In genomic region chr11:27718853-27719574, GRCh38 we compare ENCODE assay signal across 8 cellular contexts. TPM values are rescaled to one million over a fixed set of nuclear protein-coding genes. Genes with fewer than 3 reads are reported as not detected.
DNase-seq lines count a peak whose midpoint lies in the region; ATAC-seq lines count a peak whose summit lies in the region.
"Had no signal": no experiment of that assay in that cellular context is flagged by ENCODE, and none has a peak within 500 bp of the region (broad histone marks: within the 10 kb centered on the region; RNA-seq: fewer than 3 reads in every experiment).

No MANE protein-coding gene starts in this region.

- ATAC-seq in GM18907 (IDR thresholded peaks at IDR 0.05; ENCODE audit: unreplicated experiment): no peak
- no peak for ATAC-seq in HG02678 (IDR thresholded peaks at IDR 0.05; ENCODE audit: unreplicated experiment)

- H3K27me3 ChIP-seq in HUES48 (ENCODE audit: control insufficient read depth, insufficient read depth, low read length): peaks cover 45% of the 10 kb centered on the region
- peaks cover 13% of the 10 kb centered on the region for H3K27me3 ChIP-seq in iPS DF 6.9 (ENCODE audit: control insufficient read depth, insufficient read depth, low read length)
- H3K27me3 ChIP-seq in subcutaneous abdominal adipose tissue (ENCODE audit: control insufficient read depth in 5 of 5, insufficient read depth in 4 of 5, low read length in 5 of 5): peaks cover 31 to 53% (median 40%) of the 10 kb centered on the region in 5 donors

- H3K27me3 Mint-ChIP-seq in activated naive CD8-positive, alpha-beta T cell treated with anti-CD3 and anti-CD28 coated beads for 36 hours: peaks cover 89% of the 10 kb centered on the region

- H3K27ac ChIP-seq in HUES48 (ENCODE audit: low read depth, low read length) (peak overlapping the region; percentile 97), iPS DF 6.9 (ENCODE audit: low read length) (no peak overlapping the region), subcutaneous abdominal adipose tissue (ENCODE audit: low read depth, low read length) (no peak overlapping the region)

- H3K9ac ChIP-seq in HUES48 (ENCODE audit: low read depth, low read length) (peak overlapping the region; percentile 87), subcutaneous abdominal adipose tissue (ENCODE audit: low read length in 5 of 5) (no peak overlapping the region)

- peaks cover 3% of the 10 kb centered on the region for H3K36me3 Mint-ChIP-seq in activated naive CD8-positive, alpha-beta T cell treated with anti-CD3 and anti-CD28 coated beads for 36 hours

- DNase-seq in activated naive CD8-positive, alpha-beta T cell treated with anti-CD3 and anti-CD28 coated beads for 36 hours: no peak
- no peak for DNase-seq in iPS DF 6.9 (ENCODE audit: low read depth, low spot score)
- DNase-seq in OCI-M1 (lab: John Stamatoyannopoulos, UW): no peak

- peak overlapping the region; percentile 89 for H3K4me3 ChIP-seq in HUES48 (ENCODE audit: low read depth, low read length)
- H3K4me3 ChIP-seq in iPS DF 6.9 (ENCODE audit: low read length): peak overlapping the region; percentile 65
- H3K4me3 ChIP-seq in subcutaneous abdominal adipose tissue (ENCODE audit: low read depth in 1 of 5, low read length in 5 of 5): peak overlapping the region; percentile 41 to 74 (median 60)
- H3K4me3 ChIP-seq: lung had no signal

- peaks cover 17% of the 10 kb centered on the region for H3K9me3 Mint-ChIP-seq in activated naive CD8-positive, alpha-beta T cell treated with anti-CD3 and anti-CD28 coated beads for 36 hours

- H3K4me3 Mint-ChIP-seq in activated naive CD8-positive, alpha-beta T cell treated with anti-CD3 and anti-CD28 coated beads for 36 hours: peak overlapping the region; percentile 25

- WGBS in iPS DF 6.9 (ENCODE audit: insufficient coverage, insufficient read length): no CpG with 5 or more reads among the region's 57 CpGs

- peaks cover 39% of the 10 kb centered on the region for H3K4me1 ChIP-seq in HUES48 (ENCODE audit: control insufficient read depth, insufficient read depth, low read length)
- H3K4me1 ChIP-seq in iPS DF 6.9 (ENCODE audit: control insufficient read depth, insufficient read depth, low read length): peaks cover 5% of the 10 kb centered on the region; the same call in 1 of the 2 replicates
- H3K4me1 ChIP-seq in subcutaneous abdominal adipose tissue (ENCODE audit: control insufficient read depth in 5 of 5, insufficient read depth in 5 of 5, low read length in 5 of 5): peaks cover 0 to 26% (median 25%) of the 10 kb centered on the region in 5 donors

- H3K9me3 ChIP-seq in HUES48 (ENCODE audit: control insufficient read depth, insufficient read depth, low read length) (no peaks in the 10 kb centered on the region), iPS DF 6.9 (ENCODE audit: control insufficient read depth, insufficient read depth, low read length) (no peaks in the 10 kb centered on the region), subcutaneous abdominal adipose tissue (ENCODE audit: control insufficient read depth in 5 of 5, low read length in 5 of 5) (peaks cover 0 to 6% (median 0%) of the 10 kb centered on the region in 5 donors)

- H3K27ac Mint-ChIP-seq in activated naive CD8-positive, alpha-beta T cell treated with anti-CD3 and anti-CD28 coated beads for 36 hours: no peak overlapping the region

- H3K36me3 ChIP-seq in HUES48 (ENCODE audit: control insufficient read depth, insufficient read depth, low read length) (no peaks in the 10 kb centered on the region), iPS DF 6.9 (ENCODE audit: control insufficient read depth, insufficient read depth, low read length) (no peaks in the 10 kb centered on the region), subcutaneous abdominal adipose tissue (ENCODE audit: control insufficient read depth in 5 of 5, insufficient read depth in 5 of 5, low read length in 5 of 5) (no peaks in the 10 kb centered on the region)

- peaks cover 12% of the 10 kb centered on the region for H3K4me1 Mint-ChIP-seq in activated naive CD8-positive, alpha-beta T cell treated with anti-CD3 and anti-CD28 coated beads for 36 hours

RNA-seq across cellular contexts. Expression of gene BDNF, which starts 18.8 kb away (rescaled TPM):
- not detected for total RNA-seq in activated naive CD8-positive, alpha-beta T cell treated with anti-CD3 and anti-CD28 coated beads for 36 hours
